In genomic region chrX:122272011-122272410, GRCh38 we compare ENCODE assay signal across 19 cellular contexts.
"Had no signal": no experiment of that assay in that cellular context is flagged by ENCODE, and none has a peak within 500 bp of the region (broad histone marks: within the 10 kb centered on the region; RNA-seq: fewer than 3 reads in every experiment).

No MANE protein-coding gene starts in this region.

- H3K4me3 ChIP-seq: SJCRH30 had no signal

- H3K27me3 ChIP-seq: SJCRH30 had no signal

- H3K4me3 Mint-ChIP-seq: T-cell had no signal

- H3K27me3 Mint-ChIP-seq: T-cell had no signal

- H3K4me1 Mint-ChIP-seq: T-cell had no signal

- H3K36me3 Mint-ChIP-seq: T-cell had no signal

- H3K27ac Mint-ChIP-seq: T-cell had no signal

- H3K4me1 ChIP-seq: SJCRH30 had no signal

- H3K27ac ChIP-seq: SJCRH30 had no signal

- H3K36me3 ChIP-seq: SJCRH30 had no signal

- H3K9me3 ChIP-seq: SJCRH30 had no signal

- DNase-seq: IMR-90, Karpas-422, KG1, MM.1S, NCI-H1092 treated with DMSO at 0.1 percent for 48 hours, NCI-H1436, NCI-H187, NCI-H2029, NCI-H2081 treated with DMSO at 0.1 percent for 48 hours, NCI-H2171, NCI-H226, NCI-H446, NCI-H510A, NCI-H524 treated with DMSO at 0.1 percent for 48 hours, PC-3, SHP77 treated with DMSO at 0.1 percent for 48 hours, SJCRH30, SW 1271, T-cell had no signal
